Comparison of ENCODE assay signal across 15 cellular contexts in the genomic region with DNA sequence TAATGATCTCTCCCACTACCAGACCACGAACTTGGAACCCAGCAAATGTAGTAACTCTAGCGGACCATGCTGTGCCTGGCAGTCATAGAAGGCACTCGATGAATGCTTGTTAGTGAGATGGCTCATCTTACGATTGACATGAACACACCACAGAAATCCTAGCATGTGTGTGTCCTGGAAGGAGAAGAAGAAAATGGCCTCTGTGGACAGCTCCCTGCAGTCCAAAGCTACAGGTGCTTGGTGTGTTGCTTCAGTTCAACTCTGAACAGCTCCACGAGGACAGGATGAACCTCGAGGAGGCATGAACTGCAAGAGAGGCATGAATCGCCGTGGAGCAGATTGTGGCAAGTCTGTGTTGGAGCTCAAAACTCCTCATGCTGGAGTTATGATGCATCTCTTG.
A peak's percentile ranks its signal among the peaks of the same experiment; 100 is the strongest.
DNase-seq lines count a peak whose midpoint lies in the region; ATAC-seq and TF ChIP-seq lines count a peak whose summit lies in the region.
"Had no signal": no experiment of that assay in that cellular context is flagged by ENCODE, and none has a peak within 500 bp of the region (broad histone marks: within the 10 kb centered on the region; RNA-seq: fewer than 3 reads in every experiment).

No MANE protein-coding gene starts in this region.

- H3K27ac ChIP-seq in psoas muscle, result peak overlapping the region; percentile 17
- H3K27ac ChIP-seq: C4-2B had no signal

- WGBS in psoas muscle, 3 donors, result 30 to 56% (median 30%) methylated on average over 8 of the region's 8 CpGs

- H3K27me3 ChIP-seq in psoas muscle (ENCODE audit: insufficient read depth in 3 of 3, low read length in 2 of 3), result no peaks in the 10 kb centered on the region

- no peak overlapping the region for H3K4me3 ChIP-seq in psoas muscle

- DNase-seq in EH (ENCODE audit: low read depth) (peak; percentile 15), astrocyte of the hippocampus (ENCODE audit: low read depth, low spot score) (peak; percentile 42), psoas muscle (no peak), NCI-H82 (lab: John Stamatoyannopoulos, UW) (no peak)
- DNase-seq: DMS 273 treated with DMSO at 0.1 percent for 48 hours, GOT3, Karpas-422, NCI-H1105, NCI-H1694 treated with DMSO at 0.1 percent for 48 hours, NCI-H526 treated with DMSO at 0.1 percent for 48 hours, OCI-M1 had no signal

- H3K9me3 ChIP-seq in psoas muscle, result no peaks in the 10 kb centered on the region

- ATAC-seq in psoas muscle, result peak; percentile 73 to 94 (median 86)
- ATAC-seq in HG02970 (IDR thresholded peaks at IDR 0.05; ENCODE audit: low FRiP score, unreplicated experiment), result no peak
- ATAC-seq in GM18907 (IDR thresholded peaks at IDR 0.05; ENCODE audit: unreplicated experiment), result no peak

- no peak for TF ChIP-seq EP300 in Ishikawa (IDR thresholded peaks at IDR 0.05; ENCODE audit: borderline replicate concordance)

- no peak for TF ChIP-seq RAD21 in Ishikawa (IDR thresholded peaks at IDR 0.05; ENCODE audit: low read depth)

- no peak for TF ChIP-seq CTCF in psoas muscle (IDR thresholded peaks at IDR 0.05)

- no peaks in the 10 kb centered on the region for H3K36me3 ChIP-seq in psoas muscle (ENCODE audit: insufficient read depth in 1 of 2, low read depth in 1 of 2)

- H3K4me1 ChIP-seq in psoas muscle, result no peaks in the 10 kb centered on the region

- intact Hi-C loops in psoas muscle (cut with DNase I), result no loop called here

TF ChIP-seq in Ishikawa, 13 proteins besides CTCF, POLR2A, EP300 and RAD21:
- TF ChIP-seq, protein P1, sequence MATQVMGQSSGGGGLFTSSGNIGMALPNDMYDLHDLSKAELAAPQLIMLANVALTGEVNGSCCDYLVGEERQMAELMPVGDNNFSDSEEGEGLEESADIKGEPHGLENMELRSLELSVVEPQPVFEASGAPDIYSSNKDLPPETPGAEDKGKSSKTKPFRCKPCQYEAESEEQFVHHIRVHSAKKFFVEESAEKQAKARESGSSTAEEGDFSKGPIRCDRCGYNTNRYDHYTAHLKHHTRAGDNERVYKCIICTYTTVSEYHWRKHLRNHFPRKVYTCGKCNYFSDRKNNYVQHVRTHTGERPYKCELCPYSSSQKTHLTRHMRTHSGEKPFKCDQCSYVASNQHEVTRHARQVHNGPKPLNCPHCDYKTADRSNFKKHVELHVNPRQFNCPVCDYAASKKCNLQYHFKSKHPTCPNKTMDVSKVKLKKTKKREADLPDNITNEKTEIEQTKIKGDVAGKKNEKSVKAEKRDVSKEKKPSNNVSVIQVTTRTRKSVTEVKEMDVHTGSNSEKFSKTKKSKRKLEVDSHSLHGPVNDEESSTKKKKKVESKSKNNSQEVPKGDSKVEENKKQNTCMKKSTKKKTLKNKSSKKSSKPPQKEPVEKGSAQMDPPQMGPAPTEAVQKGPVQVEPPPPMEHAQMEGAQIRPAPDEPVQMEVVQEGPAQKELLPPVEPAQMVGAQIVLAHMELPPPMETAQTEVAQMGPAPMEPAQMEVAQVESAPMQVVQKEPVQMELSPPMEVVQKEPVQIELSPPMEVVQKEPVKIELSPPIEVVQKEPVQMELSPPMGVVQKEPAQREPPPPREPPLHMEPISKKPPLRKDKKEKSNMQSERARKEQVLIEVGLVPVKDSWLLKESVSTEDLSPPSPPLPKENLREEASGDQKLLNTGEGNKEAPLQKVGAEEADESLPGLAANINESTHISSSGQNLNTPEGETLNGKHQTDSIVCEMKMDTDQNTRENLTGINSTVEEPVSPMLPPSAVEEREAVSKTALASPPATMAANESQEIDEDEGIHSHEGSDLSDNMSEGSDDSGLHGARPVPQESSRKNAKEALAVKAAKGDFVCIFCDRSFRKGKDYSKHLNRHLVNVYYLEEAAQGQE (IDR thresholded peaks at IDR 0.05; ENCODE audit: low read depth), result peak; percentile 46; the same call in 1 of the 2 replicates
- no peak for TF ChIP-seq CEBPB (IDR thresholded peaks at IDR 0.05)
TF ChIP-seq in Ishikawa: peak in this region for 1.

Comparison
In these comparisons a context has a peak if more than half of its experiments do, and no peak if none do; other contexts are left out.
1. DNase-seq: peak in EH (single experiment) and astrocyte of the hippocampus (single experiment); none in psoas muscle (0 of 2) and NCI-H82 (single experiment).
2. ATAC-seq: peak in psoas muscle (4 of 4); none in HG02970 (single experiment) and GM18907 (single experiment).